Comparison of ENCODE assay signal across 18 cellular contexts in the genomic region with DNA sequence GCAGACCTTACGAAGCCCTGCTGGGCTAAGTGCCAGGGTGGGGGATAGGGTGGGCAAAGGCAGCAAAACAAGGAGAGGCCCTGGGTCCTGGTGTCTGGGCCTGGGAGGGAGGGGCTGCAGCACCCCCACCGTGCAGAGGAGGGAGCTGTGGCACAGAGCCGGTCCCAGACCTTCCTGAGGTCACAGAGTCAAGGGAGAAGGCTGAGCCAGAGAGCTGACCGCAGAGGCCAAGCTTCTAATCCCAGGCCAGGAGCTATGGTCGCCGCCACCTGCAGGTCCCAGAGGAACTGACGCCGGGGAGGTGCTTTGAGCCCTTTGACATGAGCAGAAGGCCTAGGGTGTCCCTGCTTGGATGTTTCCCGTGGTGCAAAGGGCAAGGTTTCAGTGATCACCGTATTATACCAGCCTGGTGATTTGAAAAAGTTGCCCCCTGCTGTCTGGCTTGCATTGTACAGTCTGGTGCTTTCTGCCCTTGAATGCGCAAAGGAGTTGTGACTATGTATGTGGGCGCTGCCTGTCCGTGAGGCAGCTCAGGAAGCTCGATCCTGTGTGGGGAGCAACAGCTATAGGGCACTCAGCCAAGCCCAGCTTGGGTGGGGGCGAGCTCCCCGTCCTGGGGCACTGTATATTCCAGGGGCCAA. TPM values are rescaled to one million over a fixed set of nuclear protein-coding genes. Genes with fewer than 3 reads are reported as not detected.
A peak's percentile ranks its signal among the peaks of the same experiment; 100 is the strongest.
DNase-seq lines count a peak whose midpoint lies in the region; ATAC-seq and TF ChIP-seq lines count a peak whose summit lies in the region.
"Had no signal": no experiment of that assay in that cellular context is flagged by ENCODE, and none has a peak within 500 bp of the region (broad histone marks: within the 10 kb centered on the region; RNA-seq: fewer than 3 reads in every experiment).

No MANE protein-coding gene starts in this region.

- peaks cover 18% of the 10 kb centered on the region for H3K36me3 Mint-ChIP-seq in mesothelial cell of epicardium

- peaks cover 16% of the 10 kb centered on the region for H3K9me3 ChIP-seq in DND-41 (ENCODE audit: insufficient read depth, low read length, severe bottlenecking)
- H3K9me3 ChIP-seq in ovary, result no peaks in the 10 kb centered on the region

- no peaks in the 10 kb centered on the region for H3K27me3 Mint-ChIP-seq in mesothelial cell of epicardium (ENCODE audit: low read depth)
- H3K27me3 Mint-ChIP-seq: dendritic cell treated with granulocyte-macrophage colony-stimulating factor and Interleukin-4, amounts not matched to agents 40 ng/mL and 50 ng/mL, for 4 days had no signal

- intact Hi-C loops in ovary (cut with DNase I), result no loop called here

- H3K27ac ChIP-seq in DND-41 (ENCODE audit: low read length) (no peak overlapping the region), epithelial cell of prostate (peak overlapping the region; percentile 27), ovary (no peak overlapping the region)
- H3K27ac ChIP-seq: esophagus muscularis mucosa had no signal

- H3K9ac ChIP-seq in DND-41 (ENCODE audit: low read depth, low read length), result no peak overlapping the region

- H3K27me3 ChIP-seq in DND-41 (ENCODE audit: insufficient read depth, low read length, poor library complexity) (no peaks in the 10 kb centered on the region), ovary (no peaks in the 10 kb centered on the region)
- H3K27me3 ChIP-seq: esophagus muscularis mucosa had no signal

- TF ChIP-seq CTCF in DND-41 (IDR thresholded peaks at IDR 0.05; ENCODE audit: borderline replicate concordance, extremely low read depth, low read length, poor library complexity, severe bottlenecking) (peak; percentile 1), HFF-Myc (IDR thresholded peaks at IDR 0.05; ENCODE audit: low read depth, low read length, missing control alignments) (peak; percentile 18), mesothelial cell of epicardium (IDR thresholded peaks at IDR 0.05; ENCODE audit: unreplicated experiment) (peak; percentile 12), ovary (IDR thresholded peaks at IDR 0.05) (no peak)

- WGBS in ovary, 3 donors, result 64 to 68% (median 66%) methylated on average over 16 of the region's 16 CpGs

- no peak overlapping the region for H3K4me3 ChIP-seq in DND-41 (ENCODE audit: low read depth in 1 of 2, low read length in 2 of 2)
- no peak overlapping the region for H3K4me3 ChIP-seq in HFF-Myc (replicated peaks; ENCODE audit: low read depth, low read length)
- no peak overlapping the region for H3K4me3 ChIP-seq in ovary
- H3K4me3 ChIP-seq: esophagus muscularis mucosa had no signal

- no peaks in the 10 kb centered on the region for H4K20me1 ChIP-seq in DND-41 (ENCODE audit: insufficient read depth, low read length)

- TF ChIP-seq POLR2A in ovary (IDR thresholded peaks at IDR 0.05), result no peak

- peaks cover 21% of the 10 kb centered on the region for H3K9me3 Mint-ChIP-seq in mesothelial cell of epicardium

- no peak for TF ChIP-seq EP300 in ovary (IDR thresholded peaks at IDR 0.05)

- no peak overlapping the region for H3K4me2 ChIP-seq in DND-41 (ENCODE audit: insufficient read depth, low read length)

- DNase-seq in DND-41 (no peak), HFF-Myc (ENCODE audit: extremely low read depth, low read depth) (no peak), epithelial cell of prostate (ENCODE audit: low read depth, low spot score) (no peak), mesothelial cell of epicardium (ENCODE audit: low spot score in 2 of 2, unreplicated experiment in 2 of 2) (no peak), ovary (no peak)
- DNase-seq: aorta, C1 segment of cervical spinal cord, Karpas-422, left colon, NCI-H146, NCI-H2227 treated with DMSO at 0.1 percent for 48 hours, RPMI8226, small intestine had no signal

- ATAC-seq in DND-41 (ENCODE audit: insufficient read depth, low read depth) (no peak), GM18907 (IDR thresholded peaks at IDR 0.05; ENCODE audit: unreplicated experiment) (no peak), HG02973 (IDR thresholded peaks at IDR 0.05; ENCODE audit: unreplicated experiment) (no peak)
- ATAC-seq: left colon had no signal

- H3K4me1 ChIP-seq in DND-41 (ENCODE audit: insufficient read depth, low read length) (no peaks in the 10 kb centered on the region), ovary (ENCODE audit: insufficient read depth) (no peaks in the 10 kb centered on the region)

- no peak overlapping the region for H2AFZ ChIP-seq in DND-41 (ENCODE audit: low read depth, low read length)

- no peak overlapping the region for H3K4me3 Mint-ChIP-seq in mesothelial cell of epicardium
- H3K4me3 Mint-ChIP-seq: dendritic cell treated with granulocyte-macrophage colony-stimulating factor and Interleukin-4, amounts not matched to agents 40 ng/mL and 50 ng/mL, for 4 days had no signal

- peaks cover 33% of the 10 kb centered on the region for H3K4me1 Mint-ChIP-seq in mesothelial cell of epicardium

- no peaks in the 10 kb centered on the region for H3K79me2 ChIP-seq in DND-41 (ENCODE audit: insufficient read depth, low read length)

- H3K27ac Mint-ChIP-seq in mesothelial cell of epicardium, result peak overlapping the region; percentile 98
- H3K27ac Mint-ChIP-seq: dendritic cell treated with granulocyte-macrophage colony-stimulating factor and Interleukin-4, amounts not matched to agents 40 ng/mL and 50 ng/mL, for 4 days had no signal

- H3K36me3 ChIP-seq in DND-41 (ENCODE audit: insufficient read depth, low read length) (no peaks in the 10 kb centered on the region), ovary (no peaks in the 10 kb centered on the region)
- H3K36me3 ChIP-seq: esophagus muscularis mucosa had no signal

RNA-seq across cellular contexts. Expression of gene EDAR, which starts 44.3 kb away (rescaled TPM):
- 5.1 to 6.6 TPM (median 5.5 TPM) in 3 replicates for total RNA-seq in mesothelial cell of epicardium
- total RNA-seq in ovary, result under 1 TPM in 2 of 7 donors, not detected in 5; 0.11 to 0.13 TPM
- polyA plus RNA-seq in ovary, result under 1 TPM in 1 of 2 donors, not detected in 1; 0.11 TPM
- total RNA-seq: aorta, esophagus muscularis mucosa, osteocyte had no signal
- polyA plus RNA-seq: aorta had no signal

Comparison
In these comparisons a context has a peak if more than half of its experiments do, and no peak if none do; other contexts are left out.
1. CTCF ChIP-seq: peak in DND-41 (single experiment), HFF-Myc (single experiment) and mesothelial cell of epicardium (single experiment); none in ovary (0 of 3).